In genomic region chr19:51688665-51689571, GRCh38 we compare ENCODE assay signal across 8 cellular contexts. TPM values are rescaled to one million over a fixed set of nuclear protein-coding genes. Genes with fewer than 3 reads are reported as not detected.
DNase-seq lines count a peak whose midpoint lies in the region; ATAC-seq and TF ChIP-seq lines count a peak whose summit lies in the region.

No MANE protein-coding gene starts in this region.

- H3K4me1 ChIP-seq in uterus, result peaks cover 0 to 20% of the 10 kb centered on the region in 2 donors

- peak overlapping the region; percentile 97 for H3K4me3 ChIP-seq in fibroblast of the aortic adventitia (ENCODE audit: low read depth, low read length)
- H3K4me3 ChIP-seq in uterus, result peak overlapping the region; percentile 95 to 99

- TF ChIP-seq CTCF in fibroblast of the aortic adventitia (IDR thresholded peaks at IDR 0.05; ENCODE audit: insufficient read depth, low read length) (peak; percentile 15), uterus (IDR thresholded peaks at IDR 0.05) (peak; percentile 15 to 53 (median 30))

- no peaks in the 10 kb centered on the region for H3K27me3 ChIP-seq in uterus

- POLR2A ChIA-PET in activated CD8-positive, alpha-beta T cell treated with anti-CD3 and anti-CD28 coated beads, Interleukin-2, amount 10 ng/mL, durations not matched to agents 7 days and 5 days (lab: Charles Lee), result no interaction called here

- H3K36me3 ChIP-seq in uterus, result no peaks in the 10 kb centered on the region

- H3K27ac ChIP-seq in uterus, result peak overlapping the region; percentile 100

- no peak for DNase-seq in T-helper 1 cell
- peak; percentile 27 to 49 for DNase-seq in NCI-H1930 (lab: John Stamatoyannopoulos, UW)
- peak; percentile 20 for DNase-seq in activated CD8-positive, alpha-beta T cell treated with anti-CD3 and anti-CD28 coated beads, Interleukin-2, amount 10 ng/mL, durations not matched to agents 7 days and 5 days
- DNase-seq in fibroblast of the aortic adventitia (ENCODE audit: low read depth), result peak; percentile 96
- no peak for DNase-seq in naive B cell
- DNase-seq in uterus, result peak; percentile 95 to 96
- no peak for DNase-seq in OCI-M2 (lab: John Stamatoyannopoulos, UW; ENCODE audit: unreplicated experiment)

- intact Hi-C loops in uterus (cut with DNase I; ENCODE audit: low total_unique reads), result no loop called here

- H3K4me3 Mint-ChIP-seq in T-helper 1 cell treated with Interleukin-12 subunit alpha and Interleukin-12 subunit beta and Interleukin-4 antibody, amounts not matched to agents 30 μg/mL and 1 μg/mL, for 36 hours, result peak overlapping the region; percentile 88
- peak overlapping the region; percentile 21 for H3K4me3 Mint-ChIP-seq in activated CD8-positive, alpha-beta T cell treated with anti-CD3 and anti-CD28 coated beads, Interleukin-2, amount 10 ng/mL, durations not matched to agents 7 days and 5 days
- H3K4me3 Mint-ChIP-seq in naive B cell, result peak overlapping the region in 6 of 8 donors; percentile 55 to 86 (median 76)

- H3K9me3 ChIP-seq in uterus, result no peaks in the 10 kb centered on the region

- peaks cover 13% of the 10 kb centered on the region for H3K4me1 Mint-ChIP-seq in T-helper 1 cell treated with Interleukin-12 subunit alpha and Interleukin-12 subunit beta and Interleukin-4 antibody, amounts not matched to agents 30 μg/mL and 1 μg/mL, for 36 hours (ENCODE audit: low read depth)
- peaks cover 7% of the 10 kb centered on the region for H3K4me1 Mint-ChIP-seq in activated CD8-positive, alpha-beta T cell treated with anti-CD3 and anti-CD28 coated beads, Interleukin-2, amount 10 ng/mL, durations not matched to agents 7 days and 5 days (ENCODE audit: low read depth)
- peaks cover 14 to 32% (median 24%) of the 10 kb centered on the region in 3 donors for H3K4me1 Mint-ChIP-seq in naive B cell

- H3K36me3 Mint-ChIP-seq in T-helper 1 cell treated with Interleukin-12 subunit alpha and Interleukin-12 subunit beta and Interleukin-4 antibody, amounts not matched to agents 30 μg/mL and 1 μg/mL, for 36 hours (ENCODE audit: low read depth), result peaks cover 5% of the 10 kb centered on the region
- no peaks in the 10 kb centered on the region for H3K36me3 Mint-ChIP-seq in activated CD8-positive, alpha-beta T cell treated with anti-CD3 and anti-CD28 coated beads, Interleukin-2, amount 10 ng/mL, durations not matched to agents 7 days and 5 days (ENCODE audit: low read depth)
- H3K36me3 Mint-ChIP-seq in naive B cell, result peaks cover 7 to 27% of the 10 kb centered on the region in 2 donors

- peaks cover 18% of the 10 kb centered on the region for H3K27me3 Mint-ChIP-seq in T-helper 1 cell treated with Interleukin-12 subunit alpha and Interleukin-12 subunit beta and Interleukin-4 antibody, amounts not matched to agents 30 μg/mL and 1 μg/mL, for 36 hours (ENCODE audit: low read depth)
- peaks cover 24% of the 10 kb centered on the region for H3K27me3 Mint-ChIP-seq in activated CD8-positive, alpha-beta T cell treated with anti-CD3 and anti-CD28 coated beads, Interleukin-2, amount 10 ng/mL, durations not matched to agents 7 days and 5 days (ENCODE audit: low read depth)
- H3K27me3 Mint-ChIP-seq in naive B cell, result peaks cover 43 to 84% (median 83%) of the 10 kb centered on the region in 3 donors

- peak overlapping the region; percentile 57 for H3K27ac Mint-ChIP-seq in T-helper 1 cell treated with Interleukin-12 subunit alpha and Interleukin-12 subunit beta and Interleukin-4 antibody, amounts not matched to agents 30 μg/mL and 1 μg/mL, for 36 hours
- H3K27ac Mint-ChIP-seq in activated CD8-positive, alpha-beta T cell treated with anti-CD3 and anti-CD28 coated beads, Interleukin-2, amount 10 ng/mL, durations not matched to agents 7 days and 5 days, result no peak overlapping the region
- peak overlapping the region in 3 of 6 donors; percentile 5 to 91 (median 47) for H3K27ac Mint-ChIP-seq in naive B cell

- peaks cover 15% of the 10 kb centered on the region for H3K9me3 Mint-ChIP-seq in T-helper 1 cell treated with Interleukin-12 subunit alpha and Interleukin-12 subunit beta and Interleukin-4 antibody, amounts not matched to agents 30 μg/mL and 1 μg/mL, for 36 hours
- H3K9me3 Mint-ChIP-seq in activated CD8-positive, alpha-beta T cell treated with anti-CD3 and anti-CD28 coated beads, Interleukin-2, amount 10 ng/mL, durations not matched to agents 7 days and 5 days (ENCODE audit: insufficient read depth), result peaks cover 11% of the 10 kb centered on the region
- peaks cover 0 to 7% (median 0%) of the 10 kb centered on the region in 7 donors for H3K9me3 Mint-ChIP-seq in naive B cell

- peak; percentile 17 for ATAC-seq in activated CD8-positive, alpha-beta T cell treated with anti-CD3 and anti-CD28 coated beads, Interleukin-2, amount 10 ng/mL, durations not matched to agents 7 days and 5 days
- ATAC-seq in naive B cell (ENCODE audit: low read depth in 2 of 2), result no peak

- peak; percentile 57 to 68 for TF ChIP-seq POLR2A in uterus (IDR thresholded peaks at IDR 0.05)

- CTCF ChIA-PET in activated CD8-positive, alpha-beta T cell treated with anti-CD3 and anti-CD28 coated beads, Interleukin-2, amount 10 ng/mL, durations not matched to agents 7 days and 5 days (lab: Charles Lee), result no interaction called here

RNA-seq across cellular contexts. Expression of gene SPACA6, which starts 4.2 kb away (rescaled TPM):
- 1 to 10 TPM; 1.2 to 2.2 TPM for total RNA-seq in activated CD8-positive, alpha-beta T cell treated with anti-CD3 and anti-CD28 coated beads, Interleukin-2, amount 10 ng/mL, durations not matched to agents 7 days and 5 days
- total RNA-seq in fibroblast of the aortic adventitia (ENCODE audit: low replicate concordance) (5.3 and 8.5 TPM in 2 replicates), uterus (100 to 1,000 TPM in 1 of 4 donors, 10 to 100 TPM in 2, 1 to 10 TPM in 1; 9.7 to 112 (median 22.5) TPM)
- polyA plus RNA-seq in naive B cell (ENCODE audit: low read depth in 6 of 6), result 1 to 10 TPM in 5 of 6 donors, under 1 TPM in 1; 0.85 to 6.8 (median 3.6) TPM

RNA-seq across cellular contexts. Expression of gene HAS1, which starts 34.9 kb away (rescaled TPM):
- not detected for total RNA-seq in activated CD8-positive, alpha-beta T cell treated with anti-CD3 and anti-CD28 coated beads, Interleukin-2, amount 10 ng/mL, durations not matched to agents 7 days and 5 days
- 0.09 and 0.49 TPM in 2 replicates for total RNA-seq in fibroblast of the aortic adventitia (ENCODE audit: low replicate concordance)
- polyA plus RNA-seq in naive B cell (ENCODE audit: low read depth in 6 of 6), result under 1 TPM in 1 of 6 donors, not detected in 5; 0.29 TPM
- total RNA-seq in uterus, result 1 to 10 TPM in 1 of 4 donors, under 1 TPM in 3; 0.29 to 2.0 (median 0.70) TPM

RNA-seq across cellular contexts. Expression of gene SIGLEC14, which starts 42.3 kb away (rescaled TPM):
- not detected for total RNA-seq in activated CD8-positive, alpha-beta T cell treated with anti-CD3 and anti-CD28 coated beads, Interleukin-2, amount 10 ng/mL, durations not matched to agents 7 days and 5 days
- total RNA-seq in fibroblast of the aortic adventitia (ENCODE audit: low replicate concordance), result not detected in 2 replicates
- polyA plus RNA-seq in naive B cell (ENCODE audit: low read depth in 6 of 6), result 10 to 100 TPM; 14.3 to 27.2 (median 19.9) TPM
- total RNA-seq in uterus, result 1 to 10 TPM in 2 of 4 donors, under 1 TPM in 1, not detected in 1; 0.69 to 3.5 (median 1.0) TPM

RNA-seq across cellular contexts. Expression of gene SIGLEC5, which starts 58.7 kb away (rescaled TPM):
- not detected for total RNA-seq in activated CD8-positive, alpha-beta T cell treated with anti-CD3 and anti-CD28 coated beads, Interleukin-2, amount 10 ng/mL, durations not matched to agents 7 days and 5 days
- total RNA-seq in fibroblast of the aortic adventitia (ENCODE audit: low replicate concordance), result not detected in 2 replicates
- polyA plus RNA-seq in naive B cell (ENCODE audit: low read depth in 6 of 6), result 1 to 10 TPM in 1 of 6 donors, not detected in 5; 3.7 TPM
- total RNA-seq in uterus, result 1 to 10 TPM in 1 of 4 donors, under 1 TPM in 2, not detected in 1; 0.41 to 6.8 (median 0.85) TPM

Comparison
In these comparisons a context has a peak if more than half of its experiments do, and no peak if none do; other contexts are left out.
1. H3K4me3 Mint-ChIP-seq: peak in every context shown above with its lines; median percentile 88 in T-helper 1 cell treated with Interleukin-12 subunit alpha and Interleukin-12 subunit beta and Interleukin-4 antibody, amounts not matched to agents 30 μg/mL and 1 μg/mL, for 36 hours; 76 in naive B cell; 21 in activated CD8-positive, alpha-beta T cell treated with anti-CD3 and anti-CD28 coated beads, Interleukin-2, amount 10 ng/mL, durations not matched to agents 7 days and 5 days.
2. DNase-seq: peak in NCI-H1930 (2 of 2), activated CD8-positive, alpha-beta T cell treated with anti-CD3 and anti-CD28 coated beads, Interleukin-2, amount 10 ng/mL, durations not matched to agents 7 days and 5 days (single experiment), fibroblast of the aortic adventitia (single experiment) and uterus (2 of 2); none in T-helper 1 cell (0 of 5), naive B cell (single experiment) and OCI-M2 (single experiment).